Comparison of ENCODE assay signal across 1 cellular context in the genomic region with DNA sequence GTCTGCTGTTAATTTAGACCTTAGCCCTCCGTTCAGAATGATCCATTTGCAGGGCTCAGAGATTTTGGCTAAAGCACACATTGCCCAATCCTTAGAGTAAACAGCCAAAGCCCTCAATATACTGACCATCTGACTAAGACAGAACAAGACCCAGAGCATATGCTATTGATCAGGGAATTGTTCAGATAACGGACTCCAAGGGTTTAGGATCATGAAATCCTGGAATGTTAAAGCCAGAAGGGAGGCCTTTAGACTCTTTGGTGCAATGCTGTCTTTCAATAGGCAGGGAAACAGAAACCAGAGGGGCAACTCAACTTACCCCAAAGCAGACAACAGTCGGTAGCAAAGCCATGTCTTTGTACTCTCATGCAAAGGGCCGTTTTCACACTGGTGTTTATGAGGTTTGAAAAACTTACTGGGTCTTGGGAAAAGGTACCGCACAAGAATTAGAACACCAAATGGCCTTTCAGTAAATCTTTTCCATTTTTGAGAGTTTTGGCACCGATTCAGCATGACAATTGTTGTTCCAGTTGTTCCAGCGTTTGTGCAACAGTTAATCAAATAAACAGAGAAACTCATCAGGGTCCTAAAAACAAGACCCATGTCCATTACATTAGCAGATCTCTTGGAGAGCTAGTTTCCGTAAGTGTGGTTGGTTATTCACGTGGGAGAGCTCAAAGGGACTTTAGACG.
TF ChIP-seq lines count a peak whose summit lies in the region.

No MANE protein-coding gene starts in this region.

TF ChIP-seq in GM23338, 12 proteins besides CTCF, POLR2A, EP300 and RAD21 (continued from another document):
- TF ChIP-seq, protein P1, sequence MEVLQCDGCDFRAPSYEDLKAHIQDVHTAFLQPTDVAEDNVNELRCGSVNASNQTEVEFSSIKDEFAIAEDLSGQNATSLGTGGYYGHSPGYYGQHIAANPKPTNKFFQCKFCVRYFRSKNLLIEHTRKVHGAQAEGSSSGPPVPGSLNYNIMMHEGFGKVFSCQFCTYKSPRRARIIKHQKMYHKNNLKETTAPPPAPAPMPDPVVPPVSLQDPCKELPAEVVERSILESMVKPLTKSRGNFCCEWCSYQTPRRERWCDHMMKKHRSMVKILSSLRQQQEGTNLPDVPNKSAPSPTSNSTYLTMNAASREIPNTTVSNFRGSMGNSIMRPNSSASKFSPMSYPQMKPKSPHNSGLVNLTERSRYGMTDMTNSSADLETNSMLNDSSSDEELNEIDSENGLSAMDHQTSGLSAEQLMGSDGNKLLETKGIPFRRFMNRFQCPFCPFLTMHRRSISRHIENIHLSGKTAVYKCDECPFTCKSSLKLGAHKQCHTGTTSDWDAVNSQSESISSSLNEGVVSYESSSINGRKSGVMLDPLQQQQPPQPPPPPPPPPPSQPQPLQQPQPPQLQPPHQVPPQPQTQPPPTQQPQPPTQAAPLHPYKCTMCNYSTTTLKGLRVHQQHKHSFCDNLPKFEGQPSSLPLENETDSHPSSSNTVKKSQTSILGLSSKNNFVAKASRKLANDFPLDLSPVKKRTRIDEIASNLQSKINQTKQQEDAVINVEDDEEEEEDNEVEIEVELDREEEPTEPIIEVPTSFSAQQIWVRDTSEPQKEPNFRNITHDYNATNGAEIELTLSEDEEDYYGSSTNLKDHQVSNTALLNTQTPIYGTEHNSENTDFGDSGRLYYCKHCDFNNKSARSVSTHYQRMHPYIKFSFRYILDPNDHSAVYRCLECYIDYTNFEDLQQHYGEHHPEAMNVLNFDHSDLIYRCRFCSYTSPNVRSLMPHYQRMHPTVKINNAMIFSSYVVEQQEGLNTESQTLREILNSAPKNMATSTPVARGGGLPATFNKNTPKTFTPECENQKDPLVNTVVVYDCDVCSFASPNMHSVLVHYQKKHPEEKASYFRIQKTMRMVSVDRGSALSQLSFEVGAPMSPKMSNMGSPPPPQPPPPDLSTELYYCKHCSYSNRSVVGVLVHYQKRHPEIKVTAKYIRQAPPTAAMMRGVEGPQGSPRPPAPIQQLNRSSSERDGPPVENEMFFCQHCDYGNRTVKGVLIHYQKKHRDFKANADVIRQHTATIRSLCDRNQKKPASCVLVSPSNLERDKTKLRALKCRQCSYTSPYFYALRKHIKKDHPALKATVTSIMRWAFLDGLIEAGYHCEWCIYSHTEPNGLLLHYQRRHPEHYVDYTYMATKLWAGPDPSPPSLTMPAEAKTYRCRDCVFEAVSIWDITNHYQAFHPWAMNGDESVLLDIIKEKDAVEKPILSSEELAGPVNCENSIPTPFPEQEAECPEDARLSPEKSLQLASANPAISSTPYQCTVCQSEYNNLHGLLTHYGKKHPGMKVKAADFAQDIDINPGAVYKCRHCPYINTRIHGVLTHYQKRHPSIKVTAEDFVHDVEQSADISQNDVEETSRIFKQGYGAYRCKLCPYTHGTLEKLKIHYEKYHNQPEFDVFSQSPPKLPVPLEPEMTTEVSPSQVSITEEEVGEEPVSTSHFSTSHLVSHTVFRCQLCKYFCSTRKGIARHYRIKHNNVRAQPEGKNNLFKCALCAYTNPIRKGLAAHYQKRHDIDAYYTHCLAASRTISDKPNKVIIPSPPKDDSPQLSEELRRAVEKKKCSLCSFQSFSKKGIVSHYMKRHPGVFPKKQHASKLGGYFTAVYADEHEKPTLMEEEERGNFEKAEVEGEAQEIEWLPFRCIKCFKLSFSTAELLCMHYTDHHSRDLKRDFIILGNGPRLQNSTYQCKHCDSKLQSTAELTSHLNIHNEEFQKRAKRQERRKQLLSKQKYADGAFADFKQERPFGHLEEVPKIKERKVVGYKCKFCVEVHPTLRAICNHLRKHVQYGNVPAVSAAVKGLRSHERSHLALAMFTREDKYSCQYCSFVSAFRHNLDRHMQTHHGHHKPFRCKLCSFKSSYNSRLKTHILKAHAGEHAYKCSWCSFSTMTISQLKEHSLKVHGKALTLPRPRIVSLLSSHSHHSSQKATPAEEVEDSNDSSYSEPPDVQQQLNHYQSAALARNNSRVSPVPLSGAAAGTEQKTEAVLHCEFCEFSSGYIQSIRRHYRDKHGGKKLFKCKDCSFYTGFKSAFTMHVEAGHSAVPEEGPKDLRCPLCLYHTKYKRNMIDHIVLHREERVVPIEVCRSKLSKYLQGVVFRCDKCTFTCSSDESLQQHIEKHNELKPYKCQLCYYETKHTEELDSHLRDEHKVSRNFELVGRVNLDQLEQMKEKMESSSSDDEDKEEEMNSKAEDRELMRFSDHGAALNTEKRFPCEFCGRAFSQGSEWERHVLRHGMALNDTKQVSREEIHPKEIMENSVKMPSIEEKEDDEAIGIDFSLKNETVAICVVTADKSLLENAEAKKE (CRISPR knock-in tag; IDR thresholded peaks at IDR 0.05), result no peak
- no peak for TF ChIP-seq EZH2 (IDR thresholded peaks at IDR 0.05; ENCODE audit: low read depth, unreplicated experiment)
- TF ChIP-seq POLR2AphosphoS5 (IDR thresholded peaks at IDR 0.05; ENCODE audit: low read depth), result no peak
